ENCODE assay signal across 1 cellular context in genomic region chr12:1212529-1212928, GRCh38.
TF ChIP-seq lines count a peak whose summit lies in the region.

No MANE protein-coding gene starts in this region.

TF ChIP-seq in GM23338, 12 proteins besides CTCF, POLR2A, EP300 and RAD21 (continued from another document):
- no peak for TF ChIP-seq ZNF462 (CRISPR knock-in tag; IDR thresholded peaks at IDR 0.05)
- no peak for TF ChIP-seq JUNB (IDR thresholded peaks at IDR 0.05; ENCODE audit: unreplicated experiment)
- TF ChIP-seq POLR2AphosphoS5 (IDR thresholded peaks at IDR 0.05; ENCODE audit: low read depth) = no peak
- TF ChIP-seq CREB1 (CRISPR knock-in tag; IDR thresholded peaks at IDR 0.05; ENCODE audit: low read depth) = no peak
- no peak for TF ChIP-seq ZNF331 (CRISPR knock-in tag; IDR thresholded peaks at IDR 0.05; ENCODE audit: low read depth)
- no peak for TF ChIP-seq EZH2phosphoT487 (IDR thresholded peaks at IDR 0.05; ENCODE audit: unreplicated experiment)
TF ChIP-seq in GM23338: peak in this region for 0.
